In genomic region chr1:33130297-33130696, GRCh38 we compare ENCODE assay signal across 11 cellular contexts. TPM values are rescaled to one million over a fixed set of nuclear protein-coding genes. Genes with fewer than 3 reads are reported as not detected.
A peak's percentile ranks its signal among the peaks of the same experiment; 100 is the strongest.
DNase-seq lines count a peak whose midpoint lies in the region; FAIRE-seq and TF ChIP-seq lines count a peak whose summit lies in the region.
"Had no signal": no experiment of that assay in that cellular context is flagged by ENCODE, and none has a peak within 500 bp of the region (broad histone marks: within the 10 kb centered on the region; RNA-seq: fewer than 3 reads in every experiment).

No MANE protein-coding gene starts in this region.

- no peaks in the 10 kb centered on the region for H3K27me3 ChIP-seq in brain microvascular endothelial cell (replicated peaks)
- H3K27me3 ChIP-seq in small intestine (ENCODE audit: control insufficient read depth in 2 of 2, insufficient read depth in 2 of 2, low read length in 2 of 2): no peaks in the 10 kb centered on the region
- H3K27me3 ChIP-seq: Peyer's patch had no signal

- H3K36me3 ChIP-seq in brain microvascular endothelial cell (replicated peaks): no peaks in the 10 kb centered on the region
- no peaks in the 10 kb centered on the region for H3K36me3 ChIP-seq in small intestine (ENCODE audit: control insufficient read depth in 2 of 2, insufficient read depth in 2 of 2, low read length in 2 of 2)
- H3K36me3 ChIP-seq: Peyer's patch had no signal

- DNase-seq in NK-92 treated with Interleukin-12 subunit alpha and Interleukin-12 subunit beta, amount 100 ng/mL, for 24 hours (lab: John Stamatoyannopoulos, UW): peak; percentile 52
- no peak for DNase-seq in NK-92 (lab: John Stamatoyannopoulos, UW; ENCODE audit: unreplicated experiment)
- peak; percentile 68 to 85 for DNase-seq in NCI-H524 (lab: John Stamatoyannopoulos, UW)
- peak; percentile 27 for DNase-seq in brain microvascular endothelial cell
- DNase-seq in small intestine: peak; percentile 5
- no peak for DNase-seq in NCI-H1092 (lab: John Stamatoyannopoulos, UW)
- DNase-seq in NCI-H1436 treated with DMSO at 0.1 percent for 48 hours (lab: John Stamatoyannopoulos, UW): no peak
- DNase-seq in DMS153 (lab: John Stamatoyannopoulos, UW): no peak
- DNase-seq: cerebellar nuclear complex, MM.1S, Peyer's patch had no signal

- no peak for FAIRE-seq in small intestine (lab: Jason Lieb, UNC)

- in situ Hi-C loops in brain microvascular endothelial cell (cut with HindIII; ENCODE audit: low pct_ligation_motif_present, low sequenced_read_pairs): no loop called here

- H3K27ac ChIP-seq in brain microvascular endothelial cell: no peak overlapping the region
- H3K27ac ChIP-seq in small intestine (ENCODE audit: low read depth in 1 of 2, low read length in 1 of 2): no peak overlapping the region
- H3K27ac ChIP-seq: Peyer's patch had no signal

- H3K4me3 ChIP-seq in brain microvascular endothelial cell (ENCODE audit: low read depth, low read length) (no peak overlapping the region), small intestine (ENCODE audit: low read depth in 1 of 2, low read length in 2 of 2) (no peak overlapping the region)
- H3K4me3 ChIP-seq: Peyer's patch had no signal

- H3K9me3 ChIP-seq in small intestine (ENCODE audit: control insufficient read depth, low read depth): no peaks in the 10 kb centered on the region
- H3K9me3 ChIP-seq: Peyer's patch had no signal

- 72 to 77% (median 72%) methylated on average over 4 of the region's 4 CpGs for WGBS in small intestine, 3 donors

- peaks cover 0 to 7% of the 10 kb centered on the region in 2 donors for H3K4me1 ChIP-seq in small intestine (ENCODE audit: control insufficient read depth in 2 of 2, insufficient read depth in 1 of 2, low read depth in 1 of 2, low read length in 1 of 2)

- TF ChIP-seq CTCF in brain microvascular endothelial cell (IDR thresholded peaks at IDR 0.05; ENCODE audit: low read depth, low read length, missing control alignments): no peak

RNA-seq across cellular contexts. Expression of gene AZIN2, which starts 49.3 kb away (rescaled TPM):
- 1 to 10 TPM in 2 of 3 donors, not detected in 1; 1.1 to 1.6 TPM for polyA plus RNA-seq in small intestine

RNA-seq across cellular contexts. Expression of gene TRIM62, which starts 51.5 kb away (rescaled TPM):
- 1 to 10 TPM; 2.4 to 3.6 (median 2.7) TPM for polyA plus RNA-seq in small intestine

Comparison
In these comparisons a context has a peak if more than half of its experiments do, and no peak if none do; other contexts are left out.
1. DNase-seq: peak in NK-92 treated with Interleukin-12 subunit alpha and Interleukin-12 subunit beta, amount 100 ng/mL, for 24 hours (single experiment), NCI-H524 (2 of 2), brain microvascular endothelial cell (single experiment) and small intestine (single experiment); none in NK-92 (single experiment), NCI-H1092 (single experiment), NCI-H1436 treated with DMSO at 0.1 percent for 48 hours (single experiment) and DMS153 (single experiment).